In the genomic region with DNA sequence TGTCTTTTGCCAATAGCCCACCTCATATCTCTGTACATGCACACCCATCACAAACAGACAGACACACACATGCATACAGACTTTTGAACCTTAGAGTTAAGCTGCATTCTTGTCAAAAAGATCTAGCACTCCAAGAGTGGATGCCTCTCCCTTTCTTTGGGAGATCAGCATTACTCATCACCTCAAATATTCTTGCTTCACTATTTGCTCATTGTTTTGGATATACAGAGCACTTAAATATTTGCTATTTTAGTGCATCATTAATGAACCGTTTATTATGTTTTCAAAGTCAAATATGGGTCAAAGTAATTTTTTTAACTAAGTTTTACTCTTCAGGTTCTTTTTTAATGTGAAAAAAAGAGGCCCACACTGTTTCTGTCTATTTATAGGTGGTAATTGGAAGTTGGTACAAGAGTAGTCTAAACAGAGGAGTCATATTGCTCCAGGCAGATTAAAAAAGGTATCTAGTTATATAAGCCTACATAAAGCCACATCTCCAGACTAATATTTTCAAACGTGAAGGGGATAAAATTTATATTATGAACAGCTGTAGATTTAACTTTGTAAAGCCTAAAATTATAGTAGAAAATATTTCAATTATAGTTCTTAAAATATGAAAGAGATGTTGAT, we compare ENCODE assay signal across 17 cellular contexts.
A peak's percentile ranks its signal among the peaks of the same experiment; 100 is the strongest.
DNase-seq lines count a peak whose midpoint lies in the region; ATAC-seq and TF ChIP-seq lines count a peak whose summit lies in the region.
"Had no signal": no experiment of that assay in that cellular context is flagged by ENCODE, and none has a peak within 500 bp of the region (broad histone marks: within the 10 kb centered on the region; RNA-seq: fewer than 3 reads in every experiment).

No MANE protein-coding gene starts in this region.

- no peaks in the 10 kb centered on the region for H3K27me3 ChIP-seq in GM23248 (replicated peaks; ENCODE audit: insufficient read depth)
- H3K27me3 ChIP-seq: colonic mucosa, uterus had no signal

- H3K79me2 ChIP-seq in GM23248 (ENCODE audit: insufficient read depth): no peaks in the 10 kb centered on the region

- no peak overlapping the region for H2AFZ ChIP-seq in GM23248

- H3K4me1 ChIP-seq in GM23248 (ENCODE audit: insufficient read depth): peaks cover 22% of the 10 kb centered on the region
- H3K4me1 ChIP-seq: colonic mucosa, uterus had no signal

- in situ Hi-C loops in GM23248 (cut with MboI): no loop called here

- peak overlapping the region; percentile 68 for H3K4me2 ChIP-seq in GM23248 (ENCODE audit: unreplicated experiment)

- H3K36me3 ChIP-seq in GM23248 (ENCODE audit: low read depth): no peaks in the 10 kb centered on the region
- H3K36me3 ChIP-seq: colonic mucosa, uterus had no signal

- H3K9me3 ChIP-seq in GM23248 (ENCODE audit: low read depth): no peaks in the 10 kb centered on the region
- H3K9me3 ChIP-seq: colonic mucosa, uterus had no signal

- ATAC-seq in SK-N-SH treated with all-trans-retinoic acid at 6 μM for 48 hours (peak; percentile 95), GM21390 (IDR thresholded peaks at IDR 0.05; ENCODE audit: unreplicated experiment) (no peak)
- ATAC-seq in activated CD4-positive, CD25-positive, alpha-beta regulatory T cell treated with anti-CD3 and anti-CD28 coated beads, Interleukin-2, amount 50 U/mL, for 24 hours: no peak
- ATAC-seq: activated CD4-positive, alpha-beta T cell treated with anti-CD3 and anti-CD28 coated beads for 36 hours; K562 had no signal

- peak overlapping the region; percentile 72 for H3K27ac ChIP-seq in GM23248
- H3K27ac ChIP-seq: colonic mucosa, uterus had no signal

- peak overlapping the region; percentile 5; the same call in 1 of the 2 replicates for H3K9ac ChIP-seq in GM23248

- H3K9me2 ChIP-seq in GM23248 (ENCODE audit: insufficient read depth): no peaks in the 10 kb centered on the region

- WGBS in GM23248 (ENCODE audit: low coverage in 1 of 2, low lambda C conversion rate in 2 of 2, missing lambda C conversion rate in 2 of 2), 2 experiments: 0 to 1% methylated on average over 2 of the region's 2 CpGs

- H3F3A ChIP-seq in GM23248 (ENCODE audit: insufficient read depth): peaks cover 20% of the 10 kb centered on the region

- DNase-seq in GM23248 (peak; percentile 84), fibroblast of peridontal ligament (ENCODE audit: extremely low read depth) (peak; percentile 63), renal cortical epithelial cell (ENCODE audit: low read depth) (peak; percentile 65), NCI-H82 treated with DMSO at 0.1 percent for 48 hours (lab: John Stamatoyannopoulos, UW; ENCODE audit: unreplicated experiment) (no peak)
- DNase-seq: activated CD4-positive, alpha-beta T cell treated with anti-CD3 and anti-CD28 coated beads for 36 hours; activated naive CD8-positive, alpha-beta T cell treated with anti-CD3 and anti-CD28 coated beads, Interleukin-2, amount 10 ng/mL, durations not matched to agents 7 days and 5 days; colonic mucosa; islet precursor cell; NCI-H1436 treated with DMSO at 0.1 percent for 48 hours; NCI-H524; stimulated activated CD4-positive, alpha-beta T cell treated with anti-CD3 and anti-CD28 coated beads, Interleukin-2, amount 100 ng/mL, for 48 hours; T-helper 2 cell; uterus had no signal

- no peaks in the 10 kb centered on the region for H4K20me1 ChIP-seq in GM23248 (ENCODE audit: insufficient read depth)

- peak overlapping the region; percentile 37; the same call in 1 of the 2 replicates for H3K4me3 ChIP-seq in GM23248
- H3K4me3 ChIP-seq: colonic mucosa, K562, uterus had no signal

TF ChIP-seq in SK-N-SH treated with all-trans-retinoic acid at 6 μM for 48 hours, 23 proteins besides CTCF, POLR2A, EP300 and RAD21:
- TF ChIP-seq ZFP3 (CRISPR knock-in tag; IDR thresholded peaks at IDR 0.05) (no peak), PPARA (CRISPR knock-in tag; IDR thresholded peaks at IDR 0.05; ENCODE audit: borderline replicate concordance) (no peak), RARB (CRISPR knock-in tag; IDR thresholded peaks at IDR 0.05) (no peak), CSDC2 (CRISPR knock-in tag; IDR thresholded peaks at IDR 0.05) (no peak), ESRRG (CRISPR knock-in tag; IDR thresholded peaks at IDR 0.05) (no peak), OSR1 (CRISPR knock-in tag; IDR thresholded peaks at IDR 0.05) (no peak), ISL1 (CRISPR knock-in tag; IDR thresholded peaks at IDR 0.05) (no peak)
- TF ChIP-seq, protein P1, sequence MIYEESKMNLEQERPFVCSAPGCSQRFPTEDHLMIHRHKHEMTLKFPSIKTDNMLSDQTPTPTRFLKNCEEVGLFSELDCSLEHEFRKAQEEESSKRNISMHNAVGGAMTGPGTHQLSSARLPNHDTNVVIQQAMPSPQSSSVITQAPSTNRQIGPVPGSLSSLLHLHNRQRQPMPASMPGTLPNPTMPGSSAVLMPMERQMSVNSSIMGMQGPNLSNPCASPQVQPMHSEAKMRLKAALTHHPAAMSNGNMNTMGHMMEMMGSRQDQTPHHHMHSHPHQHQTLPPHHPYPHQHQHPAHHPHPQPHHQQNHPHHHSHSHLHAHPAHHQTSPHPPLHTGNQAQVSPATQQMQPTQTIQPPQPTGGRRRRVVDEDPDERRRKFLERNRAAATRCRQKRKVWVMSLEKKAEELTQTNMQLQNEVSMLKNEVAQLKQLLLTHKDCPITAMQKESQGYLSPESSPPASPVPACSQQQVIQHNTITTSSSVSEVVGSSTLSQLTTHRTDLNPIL (CRISPR knock-in tag; IDR thresholded peaks at IDR 0.05; ENCODE audit: low read depth): no peak
